16 cellular contexts compared by ENCODE assay signal in the genomic region with DNA sequence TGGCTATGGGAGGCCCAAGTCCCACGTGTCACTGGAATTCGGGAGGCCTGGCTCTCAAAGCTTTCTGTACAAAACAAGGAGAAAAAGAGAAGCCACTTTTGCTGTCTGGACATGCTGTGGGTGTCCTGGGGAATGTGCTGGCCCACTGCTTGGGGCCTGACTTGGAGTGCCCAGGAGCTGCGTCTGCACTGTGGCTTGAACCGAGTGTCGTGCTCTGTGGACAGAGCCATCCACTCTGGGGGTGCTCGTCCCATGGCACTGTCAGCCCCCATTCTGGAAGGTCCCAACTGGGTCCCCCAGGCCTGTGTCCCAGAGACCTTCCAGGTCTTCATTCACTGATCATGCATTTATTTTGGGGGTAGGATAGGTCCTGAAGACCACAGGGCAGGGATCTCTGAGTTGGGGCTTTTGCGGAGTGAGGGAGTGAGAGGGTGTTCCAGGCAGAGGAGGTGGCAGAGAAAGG.
"Had no signal": no experiment of that assay in that cellular context is flagged by ENCODE, and none has a peak within 500 bp of the region (broad histone marks: within the 10 kb centered on the region; RNA-seq: fewer than 3 reads in every experiment).

No MANE protein-coding gene starts in this region.

- DNase-seq: activated CD4-positive, alpha-beta T cell treated with anti-CD3 and anti-CD28 coated beads for 48 hours; activated CD8-positive, alpha-beta T cell treated with anti-CD3 and anti-CD28 coated beads for 36 hours; activated effector memory CD4-positive, alpha-beta T cell treated with Interleukin-2 at 50 U/mL for 16 hours; activated naive CD4-positive, alpha-beta T cell treated with anti-CD3 and anti-CD28 coated beads, Interleukin-2, amount 50 U/mL, for 16 hours; activated T-cell treated with anti-CD3 and anti-CD28 coated beads, Interleukin-2, amount 50 U/mL, for 4 hours; foreskin keratinocyte; mammary epithelial cell; naive thymus-derived CD4-positive, alpha-beta T cell; stimulated activated CD4-positive, alpha-beta T cell treated with anti-CD3 and anti-CD28 coated beads, Interleukin-15, amount 100 ng/mL, for 24 hours; stimulated activated CD4-positive, alpha-beta T cell treated with anti-CD3 and anti-CD28 coated beads, Interleukin-4, amount 100 ng/mL, for 1 hour; stimulated activated naive CD8-positive, alpha-beta T cell treated with anti-CD3 and anti-CD28 coated beads, Interleukin-15, Interleukin-2, amounts not matched to agents 100 U/mL and 50 U/mL, for 24 hours; T-helper 1 cell; T1000 had no signal

- H3K27ac ChIP-seq: foreskin keratinocyte, parathyroid adenoma, VCaP had no signal

- H3K9me3 Mint-ChIP-seq: activated CD8-positive, alpha-beta T cell treated with anti-CD3 and anti-CD28 coated beads for 36 hours; activated T-cell treated with anti-CD3 and anti-CD28 coated beads, Interleukin-2, amount 50 U/mL, for 4 hours; type B pancreatic cell had no signal

- H3K9ac ChIP-seq: parathyroid adenoma had no signal

- ATAC-seq: activated CD8-positive, alpha-beta T cell treated with anti-CD3 and anti-CD28 coated beads for 36 hours; activated T-cell treated with anti-CD3 and anti-CD28 coated beads, Interleukin-2, amount 50 U/mL, for 4 hours; foreskin keratinocyte; naive thymus-derived CD4-positive, alpha-beta T cell; stimulated activated naive CD8-positive, alpha-beta T cell treated with anti-CD3 and anti-CD28 coated beads, Interleukin-15, Interleukin-2, amounts not matched to agents 100 U/mL and 50 U/mL, for 24 hours had no signal

- H3K27ac Mint-ChIP-seq: activated CD8-positive, alpha-beta T cell treated with anti-CD3 and anti-CD28 coated beads for 36 hours; naive thymus-derived CD4-positive, alpha-beta T cell had no signal

- H3K4me1 ChIP-seq: foreskin keratinocyte had no signal

- H3K36me3 Mint-ChIP-seq: type B pancreatic cell had no signal

- H3K79me2 ChIP-seq: parathyroid adenoma had no signal

- H3K4me3 Mint-ChIP-seq: activated CD8-positive, alpha-beta T cell treated with anti-CD3 and anti-CD28 coated beads for 36 hours; activated T-cell treated with anti-CD3 and anti-CD28 coated beads, Interleukin-2, amount 50 U/mL, for 4 hours; naive thymus-derived CD4-positive, alpha-beta T cell; type B pancreatic cell had no signal

- H3K27me3 Mint-ChIP-seq: activated CD8-positive, alpha-beta T cell treated with anti-CD3 and anti-CD28 coated beads for 36 hours; naive thymus-derived CD4-positive, alpha-beta T cell; type B pancreatic cell had no signal

- H2AFZ ChIP-seq: parathyroid adenoma had no signal
